Comparison of ENCODE assay signal across 9 cellular contexts in the genomic region with DNA sequence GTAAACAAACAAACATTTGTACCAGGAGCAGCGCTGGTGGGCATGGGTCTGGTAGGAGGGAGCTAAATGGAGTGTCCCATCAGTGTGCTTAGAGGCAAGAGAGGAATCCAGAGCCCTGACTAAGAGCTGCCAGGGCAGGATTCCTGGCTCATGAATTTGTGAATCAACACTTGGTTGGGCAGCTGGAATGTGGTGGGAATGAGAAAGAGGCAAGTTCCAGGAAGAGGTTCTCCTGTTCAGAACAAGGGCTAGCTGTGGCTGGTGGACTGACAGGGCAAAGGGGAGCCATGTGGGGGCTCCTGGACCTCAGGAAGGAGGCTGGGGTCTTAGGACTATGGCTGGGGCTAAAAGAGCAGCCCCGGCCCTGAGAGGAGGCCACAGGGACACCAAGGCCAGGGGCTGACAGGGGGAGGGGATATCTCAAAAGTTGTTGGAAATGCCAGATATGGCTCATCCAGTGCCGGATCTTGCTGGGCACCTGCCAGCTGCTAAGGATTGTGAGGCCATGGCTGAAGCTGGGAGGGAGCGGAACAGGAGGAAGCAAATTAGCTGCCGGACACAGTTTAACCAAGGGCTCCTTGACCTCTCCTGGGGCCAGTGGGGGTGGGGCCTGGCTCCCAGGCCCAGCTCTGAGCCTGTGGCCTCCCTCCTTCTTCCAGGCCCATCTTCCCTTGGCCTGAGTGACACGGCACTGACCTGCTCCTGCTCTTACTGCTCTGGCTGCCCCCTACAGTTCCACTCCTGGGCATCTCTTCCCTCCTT. TPM values are rescaled to one million over a fixed set of nuclear protein-coding genes. Genes with fewer than 3 reads are reported as not detected.
DNase-seq lines count a peak whose midpoint lies in the region; ATAC-seq and TF ChIP-seq lines count a peak whose summit lies in the region.
"Had no signal": no experiment of that assay in that cellular context is flagged by ENCODE, and none has a peak within 500 bp of the region (broad histone marks: within the 10 kb centered on the region; RNA-seq: fewer than 3 reads in every experiment).

No MANE protein-coding gene starts in this region.

- POLR2A ChIA-PET in activated CD4-positive, alpha-beta memory T cell treated with anti-CD3 and anti-CD28 coated beads for 36 hours (lab: Charles Lee), result no interaction called here

- TF ChIP-seq POLR2A in adrenal gland (IDR thresholded peaks at IDR 0.05), result no peak

- H3K4me1 Mint-ChIP-seq in activated CD4-positive, alpha-beta memory T cell treated with anti-CD3 and anti-CD28 coated beads for 36 hours (ENCODE audit: low read depth), result no peaks in the 10 kb centered on the region

- H3K27me3 ChIP-seq in adrenal gland (no peaks in the 10 kb centered on the region), heart right ventricle (no peaks in the 10 kb centered on the region)
- H3K27me3 ChIP-seq: uterus had no signal

- no peaks in the 10 kb centered on the region for H3K36me3 Mint-ChIP-seq in activated CD4-positive, alpha-beta memory T cell treated with anti-CD3 and anti-CD28 coated beads for 36 hours

- H3K27ac ChIP-seq in adrenal gland, result peak overlapping the region in 3 of 5 donors; percentile 48 to 82 (median 68)
- H3K27ac ChIP-seq in heart right ventricle, result peak overlapping the region in 7 of 10 donors; percentile 56 to 84 (median 70)
- H3K27ac ChIP-seq: uterus had no signal

- no peaks in the 10 kb centered on the region for H3K27me3 Mint-ChIP-seq in activated CD4-positive, alpha-beta memory T cell treated with anti-CD3 and anti-CD28 coated beads for 36 hours

- no peak overlapping the region for H3K4me3 Mint-ChIP-seq in activated CD4-positive, alpha-beta memory T cell treated with anti-CD3 and anti-CD28 coated beads for 36 hours

- H3K27ac Mint-ChIP-seq in activated CD4-positive, alpha-beta memory T cell treated with anti-CD3 and anti-CD28 coated beads for 36 hours, result no peak overlapping the region

- DNase-seq in GOT3 (lab: John Stamatoyannopoulos, UW), result peak; percentile 72
- peak; percentile 47 to 89 (median 79) for DNase-seq in adrenal gland
- DNase-seq in heart right ventricle, result peak in 1 of 2 donors; percentile 48
- peak; percentile 61 for DNase-seq in sciatic nerve (ENCODE audit: low spot score)
- DNase-seq in activated CD4-positive, alpha-beta T cell treated with anti-CD3 and anti-CD28 coated beads for 48 hours, result no peak
- DNase-seq in activated CD4-positive, alpha-beta memory T cell treated with anti-CD3 and anti-CD28 coated beads for 36 hours, result no peak
- no peak for DNase-seq in SIG-M5 treated with dmso at 0.1 percent for 504 hours (lab: John Stamatoyannopoulos, UW; ENCODE audit: unreplicated experiment)
- DNase-seq in activated CD8-positive, alpha-beta memory T cell treated with anti-CD3 and anti-CD28 coated beads, Interleukin-2, amount 50 U/mL, for 4 hours, result no peak

- WGBS in adrenal gland, 4 donors, result 46 to 58% (median 53%) methylated on average over 4 to 6 of the region's 6 CpGs
- WGBS in heart right ventricle, 2 donors, result 59 to 60% methylated on average over 6 of the region's 6 CpGs

- intact Hi-C loops in adrenal gland (cut with DNase I) (no loop called here), heart right ventricle (cut with DNase I) (no loop called here), sciatic nerve (cut with DNase I) (no loop called here)
- intact Hi-C loops in activated CD4-positive, alpha-beta memory T cell treated with anti-CD3 and anti-CD28 coated beads for 36 hours (cut with micrococcal nuclease), result no loop called here

- H3K4me3 ChIP-seq in adrenal gland (no peak overlapping the region), heart right ventricle (no peak overlapping the region)
- H3K4me3 ChIP-seq: uterus had no signal

- TF ChIP-seq CTCF in adrenal gland (IDR thresholded peaks at IDR 0.05) (no peak), heart right ventricle (IDR thresholded peaks at IDR 0.05) (no peak)

- H3K9me3 Mint-ChIP-seq in activated CD4-positive, alpha-beta memory T cell treated with anti-CD3 and anti-CD28 coated beads for 36 hours, result no peaks in the 10 kb centered on the region

- no peaks in the 10 kb centered on the region for H3K36me3 ChIP-seq in adrenal gland (replicated peaks in 1 of 2)
- no peaks in the 10 kb centered on the region for H3K36me3 ChIP-seq in heart right ventricle
- H3K36me3 ChIP-seq: uterus had no signal

- CTCF ChIA-PET in activated CD4-positive, alpha-beta memory T cell treated with anti-CD3 and anti-CD28 coated beads for 36 hours (lab: Charles Lee), result interaction anchor here (0.7 to 1.7 kb wide), 2 partner anchors 22 to 532 kb away, joined by 3 to 4 read pairs; no protein-coding TSS in a partner anchor

- ATAC-seq in heart right ventricle, result peak; percentile 62 to 87 (median 68)
- ATAC-seq in sciatic nerve, result peak; percentile 69

- H3K4me1 ChIP-seq in adrenal gland (replicated peaks in 1 of 2), result peaks cover 0 to 11% of the 10 kb centered on the region in 2 donors
- H3K4me1 ChIP-seq in heart right ventricle, result peaks cover 8 to 17% (median 14%) of the 10 kb centered on the region in 9 donors
- H3K4me1 ChIP-seq: uterus had no signal

- H3K9me3 ChIP-seq in adrenal gland (replicated peaks in 1 of 3) (no peaks in the 10 kb centered on the region), heart right ventricle (no peaks in the 10 kb centered on the region)
- H3K9me3 ChIP-seq: uterus had no signal

RNA-seq across cellular contexts. Expression of a gene that starts 14.6 kb away (rescaled TPM):
- total RNA-seq in adrenal gland (1 to 10 TPM; 3.7 to 5.9 (median 4.6) TPM), heart right ventricle (10 to 100 TPM in 1 of 10 donors, 1 to 10 TPM in 7, under 1 TPM in 2; 0.83 to 13.0 (median 1.8) TPM), sciatic nerve (3.6 TPM)
- polyA plus RNA-seq in adrenal gland (1 to 10 TPM in 1 of 3 donors, under 1 TPM in 2; 0.75 to 2.3 (median 0.97) TPM), heart right ventricle (1 to 10 TPM; 1.2 to 2.4 TPM)
- total RNA-seq in activated CD4-positive, alpha-beta memory T cell treated with anti-CD3 and anti-CD28 coated beads for 36 hours, result not detected

RNA-seq across cellular contexts. Expression of a gene that starts 39.4 kb away (rescaled TPM):
- 10 to 100 TPM in 1 of 8 donors, 1 to 10 TPM in 7; 1.8 to 51.6 (median 8.4) TPM for total RNA-seq in adrenal gland
- polyA plus RNA-seq in adrenal gland, result 1 to 10 TPM; 1.3 to 8.7 (median 2.2) TPM
- total RNA-seq in heart right ventricle, result 10 to 100 TPM in 8 of 10 donors, 1 to 10 TPM in 2; 9.5 to 37.5 (median 12.7) TPM
- 1 to 10 TPM; 7.1 to 8.2 TPM for polyA plus RNA-seq in heart right ventricle
- total RNA-seq in sciatic nerve, result 12.3 TPM
- total RNA-seq in activated CD4-positive, alpha-beta memory T cell treated with anti-CD3 and anti-CD28 coated beads for 36 hours, result not detected

RNA-seq across cellular contexts. Expression of a gene that starts 50.6 kb away (rescaled TPM):
- total RNA-seq in adrenal gland, result 10 to 100 TPM; 12.7 to 35.5 (median 22.7) TPM
- 10 to 100 TPM in 2 of 3 donors, 1 to 10 TPM in 1; 8.1 to 48.2 (median 18.8) TPM for polyA plus RNA-seq in adrenal gland
- total RNA-seq in heart right ventricle, result 10 to 100 TPM; 39.2 to 67.4 (median 52.2) TPM
- 10 to 100 TPM; 38.6 to 44.3 TPM for polyA plus RNA-seq in heart right ventricle
- total RNA-seq in sciatic nerve, result 110 TPM
- total RNA-seq in activated CD4-positive, alpha-beta memory T cell treated with anti-CD3 and anti-CD28 coated beads for 36 hours, result under 1 TPM in 1 of 2 experiments, not detected in 1; 0.07 TPM

Comparison
In these comparisons a context has a peak if more than half of its experiments do, and no peak if none do; other contexts are left out.
1. DNase-seq: peak in GOT3 (single experiment), adrenal gland (7 of 7) and sciatic nerve (single experiment); none in activated CD4-positive, alpha-beta T cell treated with anti-CD3 and anti-CD28 coated beads for 48 hours (single experiment), activated CD4-positive, alpha-beta memory T cell treated with anti-CD3 and anti-CD28 coated beads for 36 hours (single experiment), SIG-M5 treated with dmso at 0.1 percent for 504 hours (single experiment) and activated CD8-positive, alpha-beta memory T cell treated with anti-CD3 and anti-CD28 coated beads, Interleukin-2, amount 50 U/mL, for 4 hours (single experiment).
2. RNA of a gene that starts 50.6 kb away (total RNA-seq): 110 TPM in sciatic nerve (single experiment), 39.2 to 67.4 TPM in heart right ventricle and 12.7 to 35.5 TPM in adrenal gland; 0.07 TPM in activated CD4-positive, alpha-beta memory T cell treated with anti-CD3 and anti-CD28 coated beads for 36 hours; every median in the first group is over 10 times any median in the second.